Comparison of ENCODE assay signal across 18 cellular contexts in the genomic region with DNA sequence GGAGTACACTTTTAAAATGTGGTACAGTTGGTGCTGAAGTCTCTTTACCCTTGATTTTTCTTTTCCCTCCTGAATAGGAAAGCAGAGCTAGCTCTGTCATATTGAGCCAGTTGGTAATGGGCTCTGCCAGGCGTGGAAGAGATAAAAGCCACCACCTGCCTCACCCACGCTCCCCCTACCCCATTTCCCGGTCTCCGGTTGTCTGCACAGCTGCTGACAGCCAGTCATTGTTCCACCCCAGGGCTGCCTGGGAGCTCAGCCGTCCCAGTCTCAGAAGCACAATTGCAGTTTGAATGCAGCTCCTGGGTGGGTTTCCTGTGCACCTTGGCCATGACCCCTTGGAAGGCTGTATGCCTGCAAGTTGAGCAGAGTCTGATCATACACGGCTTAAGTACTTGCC.
A peak's percentile ranks its signal among the peaks of the same experiment; 100 is the strongest.
DNase-seq lines count a peak whose midpoint lies in the region.
"Had no signal": no experiment of that assay in that cellular context is flagged by ENCODE, and none has a peak within 500 bp of the region (broad histone marks: within the 10 kb centered on the region; RNA-seq: fewer than 3 reads in every experiment).

No MANE protein-coding gene starts in this region.

- DNase-seq in COLO668 (lab: John Stamatoyannopoulos, UW; ENCODE audit: unreplicated experiment) (peak; percentile 83), NCI-H1417 treated with DMSO at 0.1 percent for 48 hours (lab: John Stamatoyannopoulos, UW) (peak; percentile 24), NCI-H526 (lab: John Stamatoyannopoulos, UW) (peak; percentile 62 to 85), medulla oblongata (ENCODE audit: extremely low spot score) (peak; percentile 5), NOMO-1 treated with dmso at 0.1 percent for 144 hours (lab: John Stamatoyannopoulos, UW; ENCODE audit: unreplicated experiment) (no peak), cerebellar nuclear complex (lab: John Stamatoyannopoulos, UW) (no peak), SKM-1 treated with dmso at 0.1 percent for 144 hours (lab: John Stamatoyannopoulos, UW; ENCODE audit: unreplicated experiment) (no peak)
- DNase-seq in activated effector memory CD4-positive, alpha-beta T cell treated with anti-CD3 and anti-CD28 coated beads, Interleukin-2, amount 50 U/mL, for 16 hours = no peak
- DNase-seq: activated CD4-positive, CD25-positive, alpha-beta regulatory T cell treated with anti-CD3 and anti-CD28 coated beads, Interleukin-2, amount 50 U/mL, for 72 hours; activated naive CD4-positive, alpha-beta T cell; CD8-positive, alpha-beta memory T cell; effector CD8-positive, alpha-beta T cell; head of caudate nucleus; islet precursor cell; NCI-H226; stimulated activated naive CD4-positive, alpha-beta T cell treated with Interleukin-2 at 50 U/mL for 16 hours; T1000; upper lobe of left lung had no signal

Comparison
In these comparisons a context has a peak if more than half of its experiments do, and no peak if none do; other contexts are left out.
1. DNase-seq: peak in COLO668 (single experiment), NCI-H1417 treated with DMSO at 0.1 percent for 48 hours (single experiment), NCI-H526 (2 of 2) and medulla oblongata (single experiment); none in NOMO-1 treated with dmso at 0.1 percent for 144 hours (single experiment), activated effector memory CD4-positive, alpha-beta T cell treated with anti-CD3 and anti-CD28 coated beads, Interleukin-2, amount 50 U/mL, for 16 hours (single experiment), cerebellar nuclear complex (0 of 2) and SKM-1 treated with dmso at 0.1 percent for 144 hours (single experiment).